ENCODE assay signal across 22 cellular contexts in genomic region chr15:58302832-58303231, GRCh38.
"Had no signal": no experiment of that assay in that cellular context is flagged by ENCODE, and none has a peak within 500 bp of the region (broad histone marks: within the 10 kb centered on the region; RNA-seq: fewer than 3 reads in every experiment).

No MANE protein-coding gene starts in this region.

- DNase-seq: activated CD4-positive, alpha-beta T cell treated with anti-CD3 and anti-CD28 coated beads for 1 hour; activated CD4-positive, alpha-beta T cell treated with anti-CD3 and anti-CD28 coated beads, Interleukin-2, amount 50 U/mL, for 4 hours; activated naive CD4-positive, alpha-beta T cell treated with Interleukin-2 at 50 U/mL for 16 hours; activated naive CD8-positive, alpha-beta T cell treated with anti-CD3 and anti-CD28 coated beads for 36 hours; activated T-cell treated with anti-CD3 and anti-CD28 coated beads, Interleukin-2, amount 50 U/mL, for 48 hours; central memory CD4-positive, alpha-beta T cell; effector memory CD4-positive, alpha-beta T cell; foreskin keratinocyte; kidney; midbrain; ovary; psoas muscle; spleen; stimulated activated CD4-positive, alpha-beta T cell treated with anti-CD3 and anti-CD28 coated beads, Interleukin-4, amount 100 ng/mL, for 1 hour; stimulated activated naive CD8-positive, alpha-beta T cell treated with anti-CD3 and anti-CD28 coated beads, Interleukin-15, Interleukin-2, amounts not matched to agents 100 U/mL and 50 U/mL, for 24 hours; T-helper 9 cell; upper lobe of left lung had no signal

- H3K9me3 ChIP-seq: neutrophil, ovary, psoas muscle, right atrium auricular region, spleen, upper lobe of left lung had no signal

- FAIRE-seq: astrocyte, kidney had no signal

- H3K36me3 ChIP-seq: neutrophil, ovary, right atrium auricular region, spleen, upper lobe of left lung had no signal

- H3K4me3 Mint-ChIP-seq: nephron had no signal

- H3K4me3 ChIP-seq: lung, ovary, psoas muscle, right atrium auricular region, spleen, upper lobe of left lung had no signal

- H3K36me3 Mint-ChIP-seq: activated naive CD8-positive, alpha-beta T cell treated with anti-CD3 and anti-CD28 coated beads for 36 hours had no signal

- ATAC-seq: foreskin keratinocyte; psoas muscle; stimulated activated naive CD8-positive, alpha-beta T cell treated with anti-CD3 and anti-CD28 coated beads, Interleukin-15, Interleukin-2, amounts not matched to agents 100 U/mL and 50 U/mL, for 24 hours had no signal

- H3K27ac ChIP-seq: foreskin keratinocyte, neutrophil, ovary, psoas muscle, right atrium auricular region, spleen, upper lobe of left lung had no signal

- H3K27ac Mint-ChIP-seq: activated naive CD8-positive, alpha-beta T cell treated with anti-CD3 and anti-CD28 coated beads for 36 hours; nephron had no signal

- H3K4me1 ChIP-seq: psoas muscle had no signal

- H3K27me3 Mint-ChIP-seq: activated naive CD8-positive, alpha-beta T cell treated with anti-CD3 and anti-CD28 coated beads for 36 hours had no signal

- H3K27me3 ChIP-seq: foreskin keratinocyte, neutrophil, ovary, right atrium auricular region, upper lobe of left lung had no signal

- H3K9me3 Mint-ChIP-seq: activated naive CD8-positive, alpha-beta T cell treated with anti-CD3 and anti-CD28 coated beads for 36 hours had no signal
